In the genomic region with DNA sequence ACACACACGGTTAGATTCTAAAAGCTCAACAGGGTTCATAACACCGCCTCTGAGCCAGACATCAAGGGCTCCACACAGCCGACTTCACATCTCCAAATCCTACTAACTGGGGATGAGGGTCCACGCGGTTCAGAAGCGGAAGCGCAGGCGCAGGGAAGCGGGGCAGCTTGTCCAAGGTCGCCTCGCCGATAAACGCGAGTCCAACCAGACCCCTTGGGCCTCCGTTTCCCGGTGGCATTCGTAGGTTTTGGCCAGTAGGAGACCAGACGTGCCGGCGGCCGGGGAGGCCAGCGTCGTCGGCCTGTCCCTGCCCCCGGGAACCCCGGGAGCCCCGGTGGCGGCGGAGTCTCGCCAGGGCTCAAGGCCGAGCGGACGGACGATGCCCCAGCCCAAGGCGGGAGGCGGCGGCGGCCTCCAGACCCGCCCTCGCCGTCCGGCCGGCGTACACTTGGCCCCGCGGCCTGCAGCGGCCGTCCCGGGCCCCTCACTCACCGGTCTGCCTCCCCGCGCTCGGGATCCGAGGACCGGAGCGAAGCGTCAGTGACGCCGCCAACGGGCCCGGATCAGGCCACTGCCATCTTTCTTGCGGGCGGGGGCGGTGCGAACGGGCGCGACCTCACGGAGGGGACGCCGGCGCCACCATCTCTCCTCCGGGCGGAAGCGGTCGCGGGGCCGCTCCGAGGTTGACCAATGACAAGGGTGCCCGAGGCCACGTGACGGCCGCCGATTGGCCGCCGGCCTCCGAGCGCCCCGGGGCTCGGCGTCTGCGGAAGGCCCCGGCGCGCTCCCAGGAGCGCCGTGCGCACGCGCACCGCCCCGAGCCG, we compare ENCODE assay signal across 8 cellular contexts.
DNase-seq lines count a peak whose midpoint lies in the region; ATAC-seq and TF ChIP-seq lines count a peak whose summit lies in the region.

A gene with protein sequence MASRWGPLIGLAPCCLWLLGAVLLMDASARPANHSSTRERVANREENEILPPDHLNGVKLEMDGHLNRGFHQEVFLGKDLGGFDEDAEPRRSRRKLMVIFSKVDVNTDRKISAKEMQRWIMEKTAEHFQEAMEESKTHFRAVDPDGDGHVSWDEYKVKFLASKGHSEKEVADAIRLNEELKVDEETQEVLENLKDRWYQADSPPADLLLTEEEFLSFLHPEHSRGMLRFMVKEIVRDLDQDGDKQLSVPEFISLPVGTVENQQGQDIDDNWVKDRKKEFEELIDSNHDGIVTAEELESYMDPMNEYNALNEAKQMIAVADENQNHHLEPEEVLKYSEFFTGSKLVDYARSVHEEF (minus strand): TSS at position 602 of the 824 bp plus-strand sequence. CDS start 3,229 bp downstream, outside the sequence.

- peak within 1 kb of the TSS; percentile 87 for H3K4me3 Mint-ChIP-seq in central memory CD8-positive, alpha-beta T cell

- DNase-seq in AG20443 (ENCODE audit: low spot score) (peak; percentile 100), NCI-H446 treated with DMSO at 0.1 percent for 48 hours (lab: John Stamatoyannopoulos, UW) (peak; percentile 94), iris pigment epithelial cell (ENCODE audit: low read depth) (peak; percentile 98)
- peak; percentile 90 to 93 for DNase-seq in central memory CD8-positive, alpha-beta T cell (ENCODE audit: low spot score in 2 of 2)
- peak; percentile 93 for DNase-seq in stimulated activated CD4-positive, alpha-beta T cell treated with anti-CD3 and anti-CD28 coated beads, Interleukin-12 subunit alpha, Interleukin-12 subunit beta, amount 100 ng/mL, for 24 hours (ENCODE audit: low read depth in 2 of 2)

- peak; percentile 94 for TF ChIP-seq POLR2A in GM19099 (IDR thresholded peaks at IDR 0.05; ENCODE audit: extremely low read depth, insufficient read length, low read depth)

- H3K9me3 Mint-ChIP-seq in central memory CD8-positive, alpha-beta T cell = no peaks in the 10 kb centered on the region

- peak; percentile 73 for ATAC-seq in HG03378 (IDR thresholded peaks at IDR 0.05; ENCODE audit: unreplicated experiment)
- peak; percentile 94 to 96 for ATAC-seq in activated CD4-positive, CD25-positive, alpha-beta regulatory T cell treated with anti-CD3 and anti-CD28 coated beads, Interleukin-2, amount 50 U/mL, for 24 hours
- peak; percentile 98 for ATAC-seq in central memory CD8-positive, alpha-beta T cell (replicated peaks; ENCODE audit: extremely low read depth, poor library complexity, severe bottlenecking)

- peak within 1 kb of the TSS; percentile 76 for H3K27ac Mint-ChIP-seq in central memory CD8-positive, alpha-beta T cell (ENCODE audit: low read depth)

- H3K4me1 Mint-ChIP-seq in central memory CD8-positive, alpha-beta T cell = peaks cover 31% of the 10 kb centered on the region

- H3K27me3 Mint-ChIP-seq in central memory CD8-positive, alpha-beta T cell = no peaks in the 10 kb centered on the region

- H3K36me3 Mint-ChIP-seq in central memory CD8-positive, alpha-beta T cell (ENCODE audit: insufficient read depth) = peaks cover 13% of the 10 kb centered on the region

Comparison
In these comparisons a context has a peak if more than half of its experiments do, and no peak if none do; other contexts are left out.
1. Peak in every context shown above with its lines: DNase-seq and ATAC-seq.